28 cellular contexts compared by ENCODE assay signal in genomic region chr9:136499071-136499934, GRCh38.
"Had no signal": no experiment of that assay in that cellular context is flagged by ENCODE, and none has a peak within 500 bp of the region (broad histone marks: within the 10 kb centered on the region; RNA-seq: fewer than 3 reads in every experiment).

No MANE protein-coding gene starts in this region.

- H2AFZ ChIP-seq: parathyroid adenoma had no signal

- H3K4me1 ChIP-seq: parathyroid adenoma, testis, transverse colon had no signal

- H3K9ac ChIP-seq: parathyroid adenoma had no signal

- H3K27me3 ChIP-seq: right atrium auricular region, testis, transverse colon had no signal

- H3K4me1 Mint-ChIP-seq: activated CD4-positive, alpha-beta memory T cell treated with anti-CD3 and anti-CD28 coated beads, Interleukin-2, amount 10 ng/mL, durations not matched to agents 7 days and 5 days; activated CD4-positive, alpha-beta T cell treated with anti-CD3 and anti-CD28 coated beads, Interleukin-2, amount 10 ng/mL, durations not matched to agents 7 days and 5 days; naive B cell; nephron progenitor cell; stimulated activated memory B cell treated with anti-CD40 and anti-IgM and Interleukin-4, amounts not matched to agents 10 μg/mL and 1 μg/mL and 100 μg/mL, for 72 hours had no signal

- H3K36me3 Mint-ChIP-seq: activated naive CD8-positive, alpha-beta T cell had no signal

- H3K9me3 ChIP-seq: right atrium auricular region, testis, transverse colon had no signal

- DNase-seq: activated CD4-positive, alpha-beta memory T cell treated with anti-CD3 and anti-CD28 coated beads, Interleukin-2, amount 10 ng/mL, durations not matched to agents 7 days and 5 days; activated CD4-positive, alpha-beta T cell treated with anti-CD3 and anti-CD28 coated beads, Interleukin-2, amount 10 ng/mL, durations not matched to agents 7 days and 5 days; activated T-cell treated with anti-CD3 and anti-CD28 coated beads, Interleukin-2, amount 50 U/mL, for 4 hours; effector CD4-positive, alpha-beta T cell; islet precursor cell; left cardiac atrium; left ventricle myocardium superior; naive B cell; nephron progenitor cell; stimulated activated CD4-positive, alpha-beta T cell treated with anti-CD3 and anti-CD28 coated beads, Interleukin-1b, Interleukin-23, amount 100 ng/mL, for 48 hours; stimulated activated CD4-positive, alpha-beta T cell treated with anti-CD3 and anti-CD28 coated beads, Interleukin-4, amount 100 ng/mL, for 4 hours; stimulated activated CD8-positive, alpha-beta memory T cell treated with anti-CD3 and anti-CD28 coated beads, Interleukin-4, amount 100 ng/mL, for 48 hours; SW 1271; T-helper 17 cell; T1000; testis; transverse colon; WERI-Rb-1 had no signal

- ATAC-seq: activated CD4-positive, CD25-positive, alpha-beta regulatory T cell treated with anti-CD3 and anti-CD28 coated beads, Interleukin-2, amount 50 U/mL, for 24 hours; activated T-cell treated with anti-CD3 and anti-CD28 coated beads, Interleukin-2, amount 50 U/mL, for 4 hours; left cardiac atrium; left ventricle myocardium superior; stimulated activated memory B cell treated with anti-CD40 and anti-IgM and Interleukin-4, amounts not matched to agents 10 μg/mL and 1 μg/mL and 100 μg/mL, for 72 hours; T-helper 17 cell had no signal

- H3K4me3 ChIP-seq: right atrium auricular region, smooth muscle cell, testis, transverse colon had no signal

- H3K9me3 Mint-ChIP-seq: activated CD4-positive, alpha-beta memory T cell treated with anti-CD3 and anti-CD28 coated beads, Interleukin-2, amount 10 ng/mL, durations not matched to agents 7 days and 5 days; activated CD4-positive, alpha-beta T cell treated with anti-CD3 and anti-CD28 coated beads, Interleukin-2, amount 10 ng/mL, durations not matched to agents 7 days and 5 days; activated T-cell treated with anti-CD3 and anti-CD28 coated beads, Interleukin-2, amount 50 U/mL, for 4 hours; activated T-helper 2 cell treated with anti-CD3 and anti-CD28 coated beads, Interferon-gamma antibody, Interleukin-2, Interleukin-4, amounts not matched to agents 10 μg/mL and 5 μg/mL and 100 μg/mL, durations not matched to agents 14 hours and 24 hours and 36 hours; dendritic cell treated with granulocyte-macrophage colony-stimulating factor and Interleukin-4, amounts not matched to agents 40 ng/mL and 50 ng/mL, for 4 days; naive B cell; nephron progenitor cell; stimulated activated memory B cell treated with anti-CD40 and anti-IgM and Interleukin-4, amounts not matched to agents 10 μg/mL and 1 μg/mL and 100 μg/mL, for 72 hours had no signal

- H3K27ac ChIP-seq: parathyroid adenoma, right atrium auricular region, testis, transverse colon, WERI-Rb-1 had no signal

- H3K27me3 Mint-ChIP-seq: activated CD4-positive, alpha-beta memory T cell treated with anti-CD3 and anti-CD28 coated beads, Interleukin-2, amount 10 ng/mL, durations not matched to agents 7 days and 5 days; activated CD4-positive, alpha-beta T cell treated with anti-CD3 and anti-CD28 coated beads, Interleukin-2, amount 10 ng/mL, durations not matched to agents 7 days and 5 days; activated naive CD8-positive, alpha-beta T cell; dendritic cell treated with granulocyte-macrophage colony-stimulating factor and Interleukin-4, amounts not matched to agents 40 ng/mL and 50 ng/mL, for 4 days; naive B cell; stimulated activated memory B cell treated with anti-CD40 and anti-IgM and Interleukin-4, amounts not matched to agents 10 μg/mL and 1 μg/mL and 100 μg/mL, for 72 hours; T-helper 17 cell had no signal

- H3K79me2 ChIP-seq: parathyroid adenoma had no signal

- H3K4me3 Mint-ChIP-seq: activated CD4-positive, alpha-beta memory T cell treated with anti-CD3 and anti-CD28 coated beads, Interleukin-2, amount 10 ng/mL, durations not matched to agents 7 days and 5 days; activated CD4-positive, alpha-beta T cell treated with anti-CD3 and anti-CD28 coated beads, Interleukin-2, amount 10 ng/mL, durations not matched to agents 7 days and 5 days; activated naive CD8-positive, alpha-beta T cell; activated T-cell treated with anti-CD3 and anti-CD28 coated beads, Interleukin-2, amount 50 U/mL, for 4 hours; dendritic cell treated with granulocyte-macrophage colony-stimulating factor and Interleukin-4, amounts not matched to agents 40 ng/mL and 50 ng/mL, for 4 days; naive B cell; nephron progenitor cell; stimulated activated memory B cell treated with anti-CD40 and anti-IgM and Interleukin-4, amounts not matched to agents 10 μg/mL and 1 μg/mL and 100 μg/mL, for 72 hours; T-helper 17 cell had no signal

- FAIRE-seq: endometrium, frontal cortex had no signal

- H3K4me2 ChIP-seq: smooth muscle cell had no signal

- H3K27ac Mint-ChIP-seq: activated CD4-positive, alpha-beta memory T cell treated with anti-CD3 and anti-CD28 coated beads, Interleukin-2, amount 10 ng/mL, durations not matched to agents 7 days and 5 days; activated naive CD8-positive, alpha-beta T cell; activated T-helper 2 cell treated with anti-CD3 and anti-CD28 coated beads, Interferon-gamma antibody, Interleukin-2, Interleukin-4, amounts not matched to agents 10 μg/mL and 5 μg/mL and 100 μg/mL, durations not matched to agents 14 hours and 24 hours and 36 hours; dendritic cell treated with granulocyte-macrophage colony-stimulating factor and Interleukin-4, amounts not matched to agents 40 ng/mL and 50 ng/mL, for 4 days; naive B cell; nephron progenitor cell; stimulated activated memory B cell treated with anti-CD40 and anti-IgM and Interleukin-4, amounts not matched to agents 10 μg/mL and 1 μg/mL and 100 μg/mL, for 72 hours; T-helper 17 cell had no signal
